Comparison of ENCODE assay signal across 38 cellular contexts in genomic region chr13:97425570-97425969, GRCh38.
"Had no signal": no experiment of that assay in that cellular context is flagged by ENCODE, and none has a peak within 500 bp of the region (broad histone marks: within the 10 kb centered on the region; RNA-seq: fewer than 3 reads in every experiment).

No MANE protein-coding gene starts in this region.

- H2AFZ ChIP-seq: PC-9 had no signal

- H3K9ac ChIP-seq: KMS-11 had no signal

- FAIRE-seq: bronchial epithelial cell, colon, RCC 7860 had no signal

- H3K27ac Mint-ChIP-seq: activated CD4-positive, alpha-beta memory T cell treated with anti-CD3 and anti-CD28 coated beads for 36 hours; activated CD4-positive, alpha-beta T cell treated with anti-CD3 and anti-CD28 coated beads for 36 hours; activated naive CD8-positive, alpha-beta T cell treated with anti-CD3 and anti-CD28 coated beads for 36 hours; activated T-cell treated with anti-CD3 and anti-CD28 coated beads, Interleukin-2, amount 50 U/mL, for 72 hours; activated T-helper 17 cell treated with anti-CD3 and anti-CD28 coated beads, Interleukin-2, amount 50 U/mL, for 72 hours; WTC11 had no signal

- H3K9me3 ChIP-seq: ascending aorta, body of pancreas had no signal

- H3K4me2 ChIP-seq: KMS-11, PC-9 had no signal

- H3K27ac ChIP-seq: ascending aorta, body of pancreas, KMS-11, PC-9, RWPE1 had no signal

- DNase-seq: activated CD4-positive, alpha-beta memory T cell treated with anti-CD3 and anti-CD28 coated beads for 36 hours; activated CD4-positive, alpha-beta T cell treated with anti-CD3 and anti-CD28 coated beads for 36 hours; activated CD4-positive, alpha-beta T cell treated with anti-CD3 and anti-CD28 coated beads, Interleukin-2, amount 50 U/mL, for 1 hour; activated CD8-positive, alpha-beta memory T cell treated with anti-CD3 and anti-CD28 coated beads for 24 hours; activated effector memory CD4-positive, alpha-beta T cell treated with anti-CD3 and anti-CD28 coated beads, Interleukin-2, amount 50 U/mL, for 16 hours; activated naive CD4-positive, alpha-beta T cell; activated naive CD4-positive, alpha-beta T cell treated with anti-CD3 and anti-CD28 coated beads, Interleukin-2, amount 50 U/mL, for 16 hours; activated naive CD8-positive, alpha-beta T cell treated with anti-CD3 and anti-CD28 coated beads for 36 hours; activated T-cell treated with anti-CD3 and anti-CD28 coated beads, Interleukin-2, amount 50 U/mL, for 1 hour; activated T-cell treated with anti-CD3 and anti-CD28 coated beads, Interleukin-2, amount 50 U/mL, for 72 hours; amygdala; body of pancreas; caudate nucleus; cerebellar nuclear complex; MM.1S; MV-4-11; NCI-H1092; NCI-H1436 treated with DMSO at 0.1 percent for 48 hours; NCI-H1694 treated with DMSO at 0.1 percent for 48 hours; NCI-H2029 treated with DMSO at 0.1 percent for 48 hours; NCI-H2107; NCI-H2171; NCI-H510A; NCI-H526; NCI-H748 treated with DMSO at 0.1 percent for 48 hours; NK-92 treated with Interleukin-12 subunit alpha and Interleukin-12 subunit beta, amount 100 ng/mL, for 24 hours; PC-9; SIG-M5 had no signal

- H3K36me3 Mint-ChIP-seq: activated CD4-positive, alpha-beta memory T cell treated with anti-CD3 and anti-CD28 coated beads for 36 hours; activated naive CD8-positive, alpha-beta T cell treated with anti-CD3 and anti-CD28 coated beads for 36 hours; WTC11 had no signal

- H3K27me3 ChIP-seq: ascending aorta, body of pancreas had no signal

- H3K9me3 Mint-ChIP-seq: activated CD4-positive, alpha-beta memory T cell treated with anti-CD3 and anti-CD28 coated beads for 36 hours; activated naive CD8-positive, alpha-beta T cell treated with anti-CD3 and anti-CD28 coated beads for 36 hours; activated T-cell treated with anti-CD3 and anti-CD28 coated beads, Interleukin-2, amount 50 U/mL, for 72 hours; activated T-helper 17 cell treated with anti-CD3 and anti-CD28 coated beads, Interleukin-2, amount 50 U/mL, for 72 hours had no signal

- ATAC-seq: activated CD4-positive, alpha-beta T cell treated with anti-CD3 and anti-CD28 coated beads for 36 hours; activated CD4-positive, CD25-positive, alpha-beta regulatory T cell treated with anti-CD3 and anti-CD28 coated beads, Interleukin-2, amount 50 U/mL, for 24 hours; activated T-cell treated with anti-CD3 and anti-CD28 coated beads, Interleukin-2, amount 50 U/mL, for 72 hours; activated T-helper 17 cell treated with anti-CD3 and anti-CD28 coated beads, Interleukin-2, amount 50 U/mL, for 72 hours; body of pancreas; Right ventricle myocardium inferior; WTC11 had no signal

- H3K4me3 Mint-ChIP-seq: activated CD4-positive, alpha-beta memory T cell treated with anti-CD3 and anti-CD28 coated beads for 36 hours; activated CD4-positive, alpha-beta T cell treated with anti-CD3 and anti-CD28 coated beads for 36 hours; activated naive CD8-positive, alpha-beta T cell treated with anti-CD3 and anti-CD28 coated beads for 36 hours; activated T-cell treated with anti-CD3 and anti-CD28 coated beads, Interleukin-2, amount 50 U/mL, for 72 hours; activated T-helper 17 cell treated with anti-CD3 and anti-CD28 coated beads, Interleukin-2, amount 50 U/mL, for 72 hours; WTC11 had no signal

- H3K4me1 Mint-ChIP-seq: activated CD4-positive, alpha-beta T cell treated with anti-CD3 and anti-CD28 coated beads for 36 hours; activated naive CD8-positive, alpha-beta T cell treated with anti-CD3 and anti-CD28 coated beads for 36 hours; activated T-helper 17 cell treated with anti-CD3 and anti-CD28 coated beads, Interleukin-2, amount 50 U/mL, for 72 hours had no signal

- H3K4me3 ChIP-seq: ascending aorta, body of pancreas, PC-9 had no signal

- H3K36me3 ChIP-seq: ascending aorta had no signal
